In the genomic region with DNA sequence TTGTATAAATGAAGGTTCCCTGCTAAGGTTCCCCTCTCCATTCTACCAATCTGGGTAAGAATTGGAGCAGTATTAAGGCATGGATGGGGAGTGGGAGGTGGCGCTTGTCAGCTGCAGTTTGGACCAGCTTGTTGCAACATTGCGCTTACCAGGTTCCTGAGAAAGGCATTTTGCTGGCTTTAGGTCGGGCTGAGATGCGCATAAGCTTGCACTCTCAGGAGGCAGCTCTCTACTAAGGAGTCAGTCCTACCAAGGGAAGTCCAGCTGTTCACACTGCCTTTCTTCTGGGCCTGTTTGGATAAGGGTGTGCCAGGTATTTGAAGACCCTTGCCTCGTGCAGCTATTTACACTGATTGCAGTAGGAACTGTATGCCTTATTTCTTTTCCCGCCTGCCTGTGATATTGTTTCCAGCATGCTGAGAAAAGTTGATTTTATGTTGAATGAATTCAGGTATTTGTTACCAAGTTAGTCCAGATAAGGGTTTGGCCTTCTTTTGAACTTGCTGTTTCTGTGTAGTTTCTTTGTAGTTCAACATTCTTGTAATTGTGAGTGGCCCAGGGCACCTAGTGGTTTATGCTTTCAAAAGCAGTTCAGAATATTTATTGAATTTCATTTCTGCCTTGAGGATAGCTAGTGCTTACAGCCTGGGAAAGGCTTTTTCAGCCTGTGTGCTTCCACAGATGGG, we compare ENCODE assay signal across 8 cellular contexts. TPM values are rescaled to one million over a fixed set of nuclear protein-coding genes. Genes with fewer than 3 reads are reported as not detected.
DNase-seq lines count a peak whose midpoint lies in the region; ATAC-seq lines count a peak whose summit lies in the region.

No MANE protein-coding gene starts in this region.

- H3K4me3 Mint-ChIP-seq in activated T-cell treated with anti-CD3 and anti-CD28 coated beads, Interleukin-2, amount 50 U/mL, for 24 hours = peak overlapping the region; percentile 92
- peak overlapping the region; percentile 93 for H3K4me3 Mint-ChIP-seq in activated CD8-positive, alpha-beta T cell treated with anti-CD3 and anti-CD28 coated beads, Interleukin-2, amount 10 ng/mL, durations not matched to agents 7 days and 5 days
- H3K4me3 Mint-ChIP-seq in stimulated activated naive CD8-positive, alpha-beta T cell treated with anti-CD3 and anti-CD28 coated beads, Interleukin-15, amount 100 ng/mL, for 72 hours = peak overlapping the region; percentile 88 to 96

- peaks cover 62% of the 10 kb centered on the region for H3K4me1 Mint-ChIP-seq in activated T-cell treated with anti-CD3 and anti-CD28 coated beads, Interleukin-2, amount 50 U/mL, for 24 hours (ENCODE audit: low read depth)
- H3K4me1 Mint-ChIP-seq in activated CD8-positive, alpha-beta T cell treated with anti-CD3 and anti-CD28 coated beads, Interleukin-2, amount 10 ng/mL, durations not matched to agents 7 days and 5 days (ENCODE audit: low read depth) = peaks cover 64% of the 10 kb centered on the region
- H3K4me1 Mint-ChIP-seq in stimulated activated naive CD8-positive, alpha-beta T cell treated with anti-CD3 and anti-CD28 coated beads, Interleukin-15, amount 100 ng/mL, for 72 hours = peaks cover 70% of the 10 kb centered on the region

- no peaks in the 10 kb centered on the region for H3K27me3 Mint-ChIP-seq in activated T-cell treated with anti-CD3 and anti-CD28 coated beads, Interleukin-2, amount 50 U/mL, for 24 hours
- H3K27me3 Mint-ChIP-seq in activated CD8-positive, alpha-beta T cell treated with anti-CD3 and anti-CD28 coated beads, Interleukin-2, amount 10 ng/mL, durations not matched to agents 7 days and 5 days (ENCODE audit: low read depth) = no peaks in the 10 kb centered on the region
- H3K27me3 Mint-ChIP-seq in stimulated activated naive CD8-positive, alpha-beta T cell treated with anti-CD3 and anti-CD28 coated beads, Interleukin-15, amount 100 ng/mL, for 72 hours = no peaks in the 10 kb centered on the region

- POLR2A ChIA-PET in activated CD8-positive, alpha-beta T cell treated with anti-CD3 and anti-CD28 coated beads, Interleukin-2, amount 10 ng/mL, durations not matched to agents 7 days and 5 days (lab: Charles Lee) = interaction anchor here (0.9 to 1.2 kb wide), 3 partner anchors 11 to 33 kb away, joined by 3 to 6 read pairs (median 4); partner anchors contain the start of gene UNC119B

- peaks cover 50% of the 10 kb centered on the region for H3K36me3 Mint-ChIP-seq in activated T-cell treated with anti-CD3 and anti-CD28 coated beads, Interleukin-2, amount 50 U/mL, for 24 hours (ENCODE audit: low read depth)
- peaks cover 17% of the 10 kb centered on the region for H3K36me3 Mint-ChIP-seq in activated CD8-positive, alpha-beta T cell treated with anti-CD3 and anti-CD28 coated beads, Interleukin-2, amount 10 ng/mL, durations not matched to agents 7 days and 5 days (ENCODE audit: low read depth)

- H3K9me3 Mint-ChIP-seq in activated T-cell treated with anti-CD3 and anti-CD28 coated beads, Interleukin-2, amount 50 U/mL, for 24 hours = no peaks in the 10 kb centered on the region
- no peaks in the 10 kb centered on the region for H3K9me3 Mint-ChIP-seq in activated CD8-positive, alpha-beta T cell treated with anti-CD3 and anti-CD28 coated beads, Interleukin-2, amount 10 ng/mL, durations not matched to agents 7 days and 5 days (ENCODE audit: insufficient read depth)
- H3K9me3 Mint-ChIP-seq in stimulated activated naive CD8-positive, alpha-beta T cell treated with anti-CD3 and anti-CD28 coated beads, Interleukin-15, amount 100 ng/mL, for 72 hours = no peaks in the 10 kb centered on the region

- H3K4me3 ChIP-seq in iPS-11a (ENCODE audit: low read depth, low read length) = peak overlapping the region; percentile 84

- no peak overlapping the region for H3K27ac Mint-ChIP-seq in activated T-cell treated with anti-CD3 and anti-CD28 coated beads, Interleukin-2, amount 50 U/mL, for 24 hours
- H3K27ac Mint-ChIP-seq in activated CD8-positive, alpha-beta T cell treated with anti-CD3 and anti-CD28 coated beads, Interleukin-2, amount 10 ng/mL, durations not matched to agents 7 days and 5 days = peak overlapping the region; percentile 43
- no peak overlapping the region for H3K27ac Mint-ChIP-seq in stimulated activated naive CD8-positive, alpha-beta T cell treated with anti-CD3 and anti-CD28 coated beads, Interleukin-15, amount 100 ng/mL, for 72 hours

- CTCF ChIA-PET in activated CD8-positive, alpha-beta T cell treated with anti-CD3 and anti-CD28 coated beads, Interleukin-2, amount 10 ng/mL, durations not matched to agents 7 days and 5 days (lab: Charles Lee) = interaction anchor here (0.6 to 10.4 kb wide), 6 partner anchors 10 to 284 kb away, joined by 3 to 98 read pairs (median 10); partner anchors contain the start of gene POP5

- ATAC-seq in activated CD8-positive, alpha-beta T cell treated with anti-CD3 and anti-CD28 coated beads, Interleukin-2, amount 10 ng/mL, durations not matched to agents 7 days and 5 days = no peak
- ATAC-seq in stimulated activated naive CD8-positive, alpha-beta T cell treated with anti-CD3 and anti-CD28 coated beads, Interleukin-15, amount 100 ng/mL, for 72 hours = no peak
- no peak for ATAC-seq in GM18858 (IDR thresholded peaks at IDR 0.05; ENCODE audit: unreplicated experiment)

- DNase-seq in activated T-cell treated with anti-CD3 and anti-CD28 coated beads, Interleukin-2, amount 50 U/mL, for 24 hours = no peak
- no peak for DNase-seq in activated T-cell treated with anti-CD3 and anti-CD28 coated beads for 4 hours
- DNase-seq in activated CD8-positive, alpha-beta T cell treated with anti-CD3 and anti-CD28 coated beads, Interleukin-2, amount 10 ng/mL, durations not matched to agents 7 days and 5 days = no peak
- no peak for DNase-seq in stimulated activated naive CD8-positive, alpha-beta T cell treated with anti-CD3 and anti-CD28 coated beads, Interleukin-15, amount 100 ng/mL, for 72 hours
- DNase-seq in NCI-H2081 (lab: John Stamatoyannopoulos, UW) = no peak
- DNase-seq in AG20443 (ENCODE audit: low spot score) = no peak

RNA-seq across cellular contexts. Expression of gene MLEC, which starts 2.6 kb away (rescaled TPM):
- 100 to 1,000 TPM in 1 of 2 experiments, 10 to 100 TPM in 1; 95.0 to 102 TPM for total RNA-seq in activated CD8-positive, alpha-beta T cell treated with anti-CD3 and anti-CD28 coated beads, Interleukin-2, amount 10 ng/mL, durations not matched to agents 7 days and 5 days

RNA-seq across cellular contexts. Expression of gene UNC119B, which starts 20.7 kb away (rescaled TPM):
- 10 to 100 TPM; 18.5 to 18.9 TPM for total RNA-seq in activated CD8-positive, alpha-beta T cell treated with anti-CD3 and anti-CD28 coated beads, Interleukin-2, amount 10 ng/mL, durations not matched to agents 7 days and 5 days

RNA-seq across cellular contexts. Expression of gene ACADS, which starts 36.1 kb away (rescaled TPM):
- 10 to 100 TPM; 18.6 to 19.1 TPM for total RNA-seq in activated CD8-positive, alpha-beta T cell treated with anti-CD3 and anti-CD28 coated beads, Interleukin-2, amount 10 ng/mL, durations not matched to agents 7 days and 5 days

RNA-seq across cellular contexts. Expression of gene CABP1, which starts 49.1 kb away (rescaled TPM):
- total RNA-seq in activated CD8-positive, alpha-beta T cell treated with anti-CD3 and anti-CD28 coated beads, Interleukin-2, amount 10 ng/mL, durations not matched to agents 7 days and 5 days = under 1 TPM in 1 of 2 experiments, not detected in 1; 0.34 TPM
